1 cellular context compared by ENCODE assay signal in genomic region chr5:32299059-32299677, GRCh38.
TF ChIP-seq lines count a peak whose summit lies in the region.

No MANE protein-coding gene starts in this region.

TF ChIP-seq in GM23338, 12 proteins besides CTCF, POLR2A, EP300 and RAD21 (continued from another document):
- TF ChIP-seq REST (IDR thresholded peaks at IDR 0.05; ENCODE audit: unreplicated experiment) (no peak), POLR2AphosphoS5 (IDR thresholded peaks at IDR 0.05; ENCODE audit: low read depth) (no peak), ZNF114 (CRISPR knock-in tag; IDR thresholded peaks at IDR 0.05) (no peak), EZH2 (IDR thresholded peaks at IDR 0.05; ENCODE audit: low read depth, unreplicated experiment) (no peak), NANOG (IDR thresholded peaks at IDR 0.05; ENCODE audit: borderline replicate concordance) (no peak), ZNF331 (CRISPR knock-in tag; IDR thresholded peaks at IDR 0.05; ENCODE audit: low read depth) (no peak)
